In the genomic region with DNA sequence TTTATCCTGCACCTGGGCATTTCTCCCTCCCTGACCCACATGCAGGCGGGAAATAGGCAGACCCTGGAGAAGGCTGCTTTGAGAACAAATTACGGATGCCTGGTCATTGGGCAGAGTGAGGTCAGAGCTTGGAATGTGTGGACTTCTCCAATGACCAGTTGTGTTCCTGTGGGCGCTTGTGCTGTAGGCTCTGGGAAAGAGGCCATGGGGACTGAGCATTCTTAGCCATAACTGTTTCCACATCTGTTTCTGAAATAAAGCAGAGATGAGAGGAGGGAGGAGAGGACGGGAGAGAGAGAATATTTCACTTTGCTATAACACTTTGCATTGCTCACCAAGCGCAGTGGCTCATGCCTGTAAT, we compare ENCODE assay signal across 14 cellular contexts. TPM values are rescaled to one million over a fixed set of nuclear protein-coding genes. Genes with fewer than 3 reads are reported as not detected.
DNase-seq lines count a peak whose midpoint lies in the region; TF ChIP-seq lines count a peak whose summit lies in the region.
"Had no signal": no experiment of that assay in that cellular context is flagged by ENCODE, and none has a peak within 500 bp of the region (broad histone marks: within the 10 kb centered on the region; RNA-seq: fewer than 3 reads in every experiment).

No MANE protein-coding gene starts in this region.

- in situ Hi-C loops in mammary epithelial cell (cut with MboI; ENCODE audit: low sequenced_read_pairs in 2 of 2): no loop called here

- POLR2A ChIA-PET in MCF 10A (lab: Yijun Ruan, JAX): interaction anchor here (0.6 to 3.9 kb wide), 9 partner anchors 9 to 81 kb away, joined by 3 to 30 read pairs (median 7); a partner anchor contains a TSS

- no peaks in the 10 kb centered on the region for H3K36me3 ChIP-seq in mammary epithelial cell (ENCODE audit: insufficient read depth, low read length)

- DNase-seq in MCF 10A (ENCODE audit: unreplicated experiment): no peak
- no peak for DNase-seq in mammary epithelial cell
- DNase-seq in fibroblast of the aortic adventitia (ENCODE audit: low read depth): peak; percentile 96
- no peak for DNase-seq in nephron progenitor cell
- no peak for DNase-seq in activated naive CD4-positive, alpha-beta T cell treated with anti-CD3 and anti-CD28 coated beads, Interleukin-2, amount 10 ng/mL, durations not matched to agents 7 days and 5 days
- no peak for DNase-seq in UCSD-AML1 (lab: John Stamatoyannopoulos, UW; ENCODE audit: unreplicated experiment)
- no peak for DNase-seq in NCI-H2029 (lab: John Stamatoyannopoulos, UW)
- DNase-seq in NCI-H146 (lab: John Stamatoyannopoulos, UW): no peak
- DNase-seq: 8988T; activated effector memory CD4-positive, alpha-beta T cell treated with anti-CD3 and anti-CD28 coated beads, Interleukin-2, amount 50 U/mL, for 16 hours; foreskin melanocyte; NCI-H2171 treated with DMSO at 0.1 percent for 48 hours had no signal

- no peak overlapping the region for H3K4me3 Mint-ChIP-seq in MCF 10A (ENCODE audit: unreplicated experiment)
- H3K4me3 Mint-ChIP-seq in nephron progenitor cell: no peak overlapping the region
- H3K4me3 Mint-ChIP-seq in activated naive CD4-positive, alpha-beta T cell treated with anti-CD3 and anti-CD28 coated beads, Interleukin-2, amount 10 ng/mL, durations not matched to agents 7 days and 5 days: no peak overlapping the region
- H3K4me3 Mint-ChIP-seq: T-helper 2 cell treated with Interferon-gamma antibody and Interleukin-4, amounts not matched to agents 5 μg/mL and 100 μg/mL, for 36 hours had no signal

- H3K4me3 ChIP-seq in mammary epithelial cell (replicated peaks in 1 of 3; ENCODE audit: insufficient read depth in 1 of 3, low read depth in 2 of 3, low read length in 3 of 3) (no peak overlapping the region), fibroblast of the aortic adventitia (ENCODE audit: low read depth, low read length) (no peak overlapping the region)

- TF ChIP-seq CTCF in MCF 10A (IDR thresholded peaks at IDR 0.05; ENCODE audit: unreplicated experiment) (no peak), mammary epithelial cell (conservative IDR thresholded peaks at IDR 0.05 in 1 of 2, IDR thresholded peaks at IDR 0.05 in 1 of 2; ENCODE audit: extremely low read depth in 1 of 2, insufficient read depth in 1 of 2, low read depth in 1 of 2, low read length in 2 of 2) (no peak), fibroblast of the aortic adventitia (IDR thresholded peaks at IDR 0.05; ENCODE audit: insufficient read depth, low read length) (no peak), nephron progenitor cell (IDR thresholded peaks at IDR 0.05) (no peak)

- H3K4me1 Mint-ChIP-seq in MCF 10A (ENCODE audit: insufficient read depth, unreplicated experiment) (peaks cover 16% of the 10 kb centered on the region), nephron progenitor cell (peaks cover 39% of the 10 kb centered on the region)
- no peaks in the 10 kb centered on the region for H3K4me1 Mint-ChIP-seq in activated naive CD4-positive, alpha-beta T cell treated with anti-CD3 and anti-CD28 coated beads, Interleukin-2, amount 10 ng/mL, durations not matched to agents 7 days and 5 days

- no peaks in the 10 kb centered on the region for H4K20me1 ChIP-seq in mammary epithelial cell (ENCODE audit: insufficient read depth, low read length)

- H3K27me3 Mint-ChIP-seq in MCF 10A (ENCODE audit: insufficient read depth, unreplicated experiment) (no peaks in the 10 kb centered on the region), nephron progenitor cell (ENCODE audit: low read depth, poor library complexity) (no peaks in the 10 kb centered on the region)
- H3K27me3 Mint-ChIP-seq in activated naive CD4-positive, alpha-beta T cell treated with anti-CD3 and anti-CD28 coated beads, Interleukin-2, amount 10 ng/mL, durations not matched to agents 7 days and 5 days: peaks cover 7% of the 10 kb centered on the region

- H3K9me3 ChIP-seq in mammary epithelial cell (replicated peaks; ENCODE audit: insufficient read depth, low read length): no peaks in the 10 kb centered on the region

- H3K27ac Mint-ChIP-seq in MCF 10A (ENCODE audit: low read depth, unreplicated experiment) (peak overlapping the region; percentile 61), nephron progenitor cell (peak overlapping the region; percentile 98)
- H3K27ac Mint-ChIP-seq in activated naive CD4-positive, alpha-beta T cell treated with anti-CD3 and anti-CD28 coated beads, Interleukin-2, amount 10 ng/mL, durations not matched to agents 7 days and 5 days: no peak overlapping the region
- H3K27ac Mint-ChIP-seq: T-helper 2 cell treated with Interferon-gamma antibody and Interleukin-4, amounts not matched to agents 5 μg/mL and 100 μg/mL, for 36 hours had no signal

- H3K9me3 Mint-ChIP-seq in MCF 10A (ENCODE audit: unreplicated experiment) (no peaks in the 10 kb centered on the region), nephron progenitor cell (no peaks in the 10 kb centered on the region)
- no peaks in the 10 kb centered on the region for H3K9me3 Mint-ChIP-seq in activated naive CD4-positive, alpha-beta T cell treated with anti-CD3 and anti-CD28 coated beads, Interleukin-2, amount 10 ng/mL, durations not matched to agents 7 days and 5 days
- H3K9me3 Mint-ChIP-seq: T-helper 2 cell treated with Interferon-gamma antibody and Interleukin-4, amounts not matched to agents 5 μg/mL and 100 μg/mL, for 36 hours had no signal

- intact Hi-C loops in MCF 10A (cut with micrococcal nuclease) (no loop called here), mammary epithelial cell (cut with micrococcal nuclease) (no loop called here)

- no peaks in the 10 kb centered on the region for H3K4me1 ChIP-seq in mammary epithelial cell (ENCODE audit: insufficient read depth, low read length)
- H3K4me1 ChIP-seq: parathyroid adenoma had no signal

- H3K79me2 ChIP-seq in mammary epithelial cell (ENCODE audit: insufficient read depth, low read length): no peaks in the 10 kb centered on the region
- H3K79me2 ChIP-seq: parathyroid adenoma had no signal

- dilution Hi-C loops in mammary epithelial cell (cut with HindIII; ENCODE audit: low sequenced_read_pairs): no loop called here

- H3K27me3 ChIP-seq in mammary epithelial cell (ENCODE audit: insufficient read depth, low read length): no peaks in the 10 kb centered on the region

- H3K36me3 Mint-ChIP-seq in MCF 10A (ENCODE audit: insufficient read depth, unreplicated experiment) (peaks cover 41% of the 10 kb centered on the region), nephron progenitor cell (ENCODE audit: low read depth) (peaks cover 6% of the 10 kb centered on the region)
- H3K36me3 Mint-ChIP-seq in activated naive CD4-positive, alpha-beta T cell treated with anti-CD3 and anti-CD28 coated beads, Interleukin-2, amount 10 ng/mL, durations not matched to agents 7 days and 5 days: peaks cover 3% of the 10 kb centered on the region

- H3K9ac ChIP-seq in mammary epithelial cell (ENCODE audit: insufficient read depth, low read length): no peak overlapping the region
- H3K9ac ChIP-seq: parathyroid adenoma had no signal

- CTCF ChIA-PET in MCF 10A (lab: Yijun Ruan, JAX) (interaction anchor here (0.7 kb wide), 1 partner anchor 185 kb away, joined by 3 read pairs; no protein-coding TSS in a partner anchor), mammary epithelial cell (lab: Charles Lee; ENCODE audit: low non-redundant PET) (no interaction called here)
- CTCF ChIA-PET in activated naive CD4-positive, alpha-beta T cell treated with anti-CD3 and anti-CD28 coated beads, Interleukin-2, amount 10 ng/mL, durations not matched to agents 7 days and 5 days (lab: Charles Lee): no interaction called here

- H2AFZ ChIP-seq in mammary epithelial cell (ENCODE audit: low read depth, low read length): no peak overlapping the region
- H2AFZ ChIP-seq: parathyroid adenoma had no signal

- H3K4me2 ChIP-seq in mammary epithelial cell (ENCODE audit: insufficient read depth, low read depth, low read length): no peak overlapping the region

- BruUV-seq in MCF 10A (replicated peaks; lab: Mats Ljungman, UMichigan): no TSS peak
- no TSS peak for BruUV-seq in mammary epithelial cell (replicated peaks; lab: Mats Ljungman, UMichigan)

- WGBS in mammary epithelial cell (ENCODE audit: low coverage, missing lambda C conversion rate): 83% methylated on average over 5 of the region's 5 CpGs

- H3K27ac ChIP-seq in mammary epithelial cell (ENCODE audit: insufficient read depth, low read depth, low read length): no peak overlapping the region
- H3K27ac ChIP-seq: parathyroid adenoma had no signal

RNA-seq across cellular contexts. Expression of a gene that starts 11.2 kb away (rescaled TPM):
- total RNA-seq in MCF 10A (2022): 58.7 and 69.1 TPM in 2 replicates
- total RNA-seq in mammary epithelial cell: 10 to 100 TPM; 26.2 to 68.5 TPM
- 41.1 TPM for polyA plus RNA-seq in mammary epithelial cell
- polyA minus RNA-seq in mammary epithelial cell: 58.2 TPM
- total RNA-seq in fibroblast of the aortic adventitia (ENCODE audit: low replicate concordance): 20.2 and 46.0 TPM in 2 replicates

RNA-seq across cellular contexts. Expression of a gene that starts 33.2 kb away (rescaled TPM):
- total RNA-seq in MCF 10A (2022) (354 and 425 TPM in 2 replicates), mammary epithelial cell (100 to 1,000 TPM; 156 to 370 TPM), fibroblast of the aortic adventitia (ENCODE audit: low replicate concordance) (31.5 and 94.7 TPM in 2 replicates)
- polyA plus RNA-seq in mammary epithelial cell: 255 TPM
- 212 TPM for polyA minus RNA-seq in mammary epithelial cell
